8 cellular contexts compared by ENCODE assay signal in genomic region chrX:119791437-119792231, GRCh38. TPM values are rescaled to one million over a fixed set of nuclear protein-coding genes. Genes with fewer than 3 reads are reported as not detected.
DNase-seq lines count a peak whose midpoint lies in the region; ATAC-seq, FAIRE-seq and TF ChIP-seq lines count a peak whose summit lies in the region.

Gene RPL39, minus strand, starts transcription at chrX:119791630. Its CDS starts 54 bp downstream, at chrX:119791576.

- peak within 1 kb of the TSS; percentile 90 for H3K9ac ChIP-seq in SU-DHL-6 (ENCODE audit: low read length)

- peak within 1 kb of the TSS; percentile 75 for H3K4me3 ChIP-seq in GM12875 (ENCODE audit: low read depth, low read length)
- H3K4me3 ChIP-seq in SU-DHL-6 (ENCODE audit: insufficient read depth, low read length, poor library complexity, severe bottlenecking) = peak within 1 kb of the TSS; percentile 67
- peak within 1 kb of the TSS; percentile 31 to 56 (median 44) for H3K4me3 ChIP-seq in pancreas
- peak within 1 kb of the TSS; percentile 58 to 77 (median 75) for H3K4me3 ChIP-seq in thyroid gland (replicated peaks in 1 of 3)

- H3K36me3 ChIP-seq in SU-DHL-6 (ENCODE audit: low read length) (peaks cover 11% of the 10 kb centered on the region), pancreas (peaks cover 0 to 8% (median 0%) of the 10 kb centered on the region in 3 donors), thyroid gland (peaks cover 0 to 4% of the 10 kb centered on the region in 2 donors)

- peaks cover 51% of the 10 kb centered on the region for H3K79me2 ChIP-seq in SU-DHL-6 (ENCODE audit: insufficient read depth, low read length)

- no peaks in the 10 kb centered on the region for H3K9me3 Mint-ChIP-seq in activated naive CD8-positive, alpha-beta T cell treated with anti-CD3 and anti-CD28 coated beads, Interleukin-2, amount 10 ng/mL, durations not matched to agents 7 days and 5 days

- peaks cover 3% of the 10 kb centered on the region for H3K36me3 Mint-ChIP-seq in activated naive CD8-positive, alpha-beta T cell treated with anti-CD3 and anti-CD28 coated beads, Interleukin-2, amount 10 ng/mL, durations not matched to agents 7 days and 5 days

- no peaks in the 10 kb centered on the region for H3K27me3 Mint-ChIP-seq in activated naive CD8-positive, alpha-beta T cell treated with anti-CD3 and anti-CD28 coated beads, Interleukin-2, amount 10 ng/mL, durations not matched to agents 7 days and 5 days

- H3K9me3 ChIP-seq in SU-DHL-6 (ENCODE audit: insufficient read depth, low read length) (no peaks in the 10 kb centered on the region), pancreas (no peaks in the 10 kb centered on the region), thyroid gland (no peaks in the 10 kb centered on the region)

- peaks cover 25% of the 10 kb centered on the region for H4K20me1 ChIP-seq in SU-DHL-6 (ENCODE audit: low read depth, low read length)

- no peaks in the 10 kb centered on the region for H3K9me2 ChIP-seq in SU-DHL-6 (replicated peaks; ENCODE audit: insufficient read depth, low read length)

- DNase-seq in NCI-H1417 (lab: John Stamatoyannopoulos, UW) = peak; percentile 90 to 95 (median 91)
- peak; percentile 75 for DNase-seq in activated naive CD8-positive, alpha-beta T cell treated with anti-CD3 and anti-CD28 coated beads, Interleukin-2, amount 10 ng/mL, durations not matched to agents 7 days and 5 days
- DNase-seq in head of caudate nucleus = peak; percentile 66 to 93 (median 84)
- DNase-seq in pancreas = peak; percentile 79 to 87 (median 80)
- peak; percentile 84 to 86 for DNase-seq in thyroid gland

- H3K27ac ChIP-seq in SU-DHL-6 (ENCODE audit: low read depth, low read length) (peak within 1 kb of the TSS; percentile 93), pancreas (peak within 1 kb of the TSS; percentile 84 to 97 (median 92)), thyroid gland (peak within 1 kb of the TSS; percentile 81 to 97 (median 94))

- no peaks in the 10 kb centered on the region for H3K27me3 ChIP-seq in SU-DHL-6 (ENCODE audit: low read length)
- H3K27me3 ChIP-seq in pancreas = no peaks in the 10 kb centered on the region
- no peaks in the 10 kb centered on the region for H3K27me3 ChIP-seq in thyroid gland

- ATAC-seq in HG02763 (IDR thresholded peaks at IDR 0.05; ENCODE audit: unreplicated experiment) (peak; percentile 87), pancreas (peak; percentile 96 to 97 (median 96))
- peak; percentile 94 for ATAC-seq in activated naive CD8-positive, alpha-beta T cell treated with anti-CD3 and anti-CD28 coated beads, Interleukin-2, amount 10 ng/mL, durations not matched to agents 7 days and 5 days (ENCODE audit: low read depth)

- peak within 1 kb of the TSS; percentile 79 for H2AFZ ChIP-seq in SU-DHL-6 (ENCODE audit: low read depth, low read length, severe bottlenecking)

- POLR2A ChIA-PET in activated naive CD8-positive, alpha-beta T cell treated with anti-CD3 and anti-CD28 coated beads, Interleukin-2, amount 10 ng/mL, durations not matched to agents 7 days and 5 days (lab: Charles Lee) = interaction anchor here (0.5 to 2.8 kb wide), 29 partner anchors 12 to 459 kb away, joined by 3 to 25 read pairs (median 3); partner anchors contain the start of genes NKRF, SEPTIN6, SOWAHD and UBE2A

- no peak for TF ChIP-seq CTCF in GM12875 (IDR thresholded peaks at IDR 0.05; ENCODE audit: borderline replicate concordance, insufficient read depth, low read depth, low read length)
- no peak for TF ChIP-seq CTCF in SU-DHL-6 (IDR thresholded peaks at IDR 0.05; ENCODE audit: insufficient read depth, low read length, poor library complexity, severe bottlenecking)
- TF ChIP-seq CTCF in pancreas (IDR thresholded peaks at IDR 0.05) = no peak
- TF ChIP-seq CTCF in thyroid gland (IDR thresholded peaks at IDR 0.05) = no peak

- H3K4me1 Mint-ChIP-seq in activated naive CD8-positive, alpha-beta T cell treated with anti-CD3 and anti-CD28 coated beads, Interleukin-2, amount 10 ng/mL, durations not matched to agents 7 days and 5 days = peaks cover 11% of the 10 kb centered on the region

- H3F3A ChIP-seq in SU-DHL-6 (ENCODE audit: insufficient read depth) = peaks cover 8% of the 10 kb centered on the region; the same call in 1 of the 2 replicates

- FAIRE-seq in pancreas (lab: Jason Lieb, UNC) = no peak

- 0 to 29% methylated on average over 56 to 58 of the region's 58 CpGs for WGBS in pancreas, 2 donors
- WGBS in thyroid gland, 2 donors = 0 to 1% methylated on average over 5 to 40 of the region's 58 CpGs

- TF ChIP-seq POLR2A in thyroid gland (IDR thresholded peaks at IDR 0.05) = peak; percentile 21 to 89

- intact Hi-C loops in head of caudate nucleus (cut with DNase I) (no loop called here), pancreas (cut with DNase I) (no loop called here), thyroid gland (cut with DNase I) (loop anchor here (5.0 kb wide), 1 partner anchor 81 kb away; the partner anchor contains the start of genes NDUFA1 and RNF113A)

- peak within 1 kb of the TSS; percentile 98 for H3K4me2 ChIP-seq in SU-DHL-6 (ENCODE audit: low read depth, low read length, poor library complexity, severe bottlenecking)

- H3K4me3 Mint-ChIP-seq in activated naive CD8-positive, alpha-beta T cell treated with anti-CD3 and anti-CD28 coated beads, Interleukin-2, amount 10 ng/mL, durations not matched to agents 7 days and 5 days = peak within 1 kb of the TSS; percentile 95

- H3K4me1 ChIP-seq in pancreas (peaks cover 0 to 8% (median 0%) of the 10 kb centered on the region in 3 donors), thyroid gland (peaks cover 0 to 6% of the 10 kb centered on the region in 2 donors)

- H3K27ac Mint-ChIP-seq in activated naive CD8-positive, alpha-beta T cell treated with anti-CD3 and anti-CD28 coated beads, Interleukin-2, amount 10 ng/mL, durations not matched to agents 7 days and 5 days = peak within 1 kb of the TSS; percentile 94

RNA-seq across cellular contexts. Expression of gene RPL39, which starts in this region (rescaled TPM):
- 1,000 to 10,000 TPM; 2,169 to 2,323 TPM for total RNA-seq in activated naive CD8-positive, alpha-beta T cell treated with anti-CD3 and anti-CD28 coated beads, Interleukin-2, amount 10 ng/mL, durations not matched to agents 7 days and 5 days
- total RNA-seq in pancreas (1,000 to 10,000 TPM in 2 of 6 donors, 100 to 1,000 TPM in 4; 567 to 1,199 (median 972) TPM), thyroid gland (1,000 to 10,000 TPM in 3 of 4 donors, 100 to 1,000 TPM in 1; 609 to 3,222 (median 2,121) TPM)
- 1,000 to 10,000 TPM; 2,611 to 3,516 TPM for polyA plus RNA-seq in pancreas

Comparison
In these comparisons a context has a peak if more than half of its experiments do, and no peak if none do; other contexts are left out.
1. Peak in every context shown above with its lines: DNase-seq, ATAC-seq, H3K4me3 ChIP-seq and H3K27ac ChIP-seq.